In genomic region chr9:96159596-96159995, GRCh38 we compare ENCODE assay signal across 20 cellular contexts.
"Had no signal": no experiment of that assay in that cellular context is flagged by ENCODE, and none has a peak within 500 bp of the region (broad histone marks: within the 10 kb centered on the region; RNA-seq: fewer than 3 reads in every experiment).

No MANE protein-coding gene starts in this region.

- H3K27me3 ChIP-seq: adrenal gland, Peyer's patch had no signal

- H3K36me3 ChIP-seq: adrenal gland, Peyer's patch had no signal

- H3K27ac Mint-ChIP-seq: activated CD8-positive, alpha-beta memory T cell treated with anti-CD3 and anti-CD28 coated beads, Interleukin-2, amount 10 ng/mL, durations not matched to agents 7 days and 5 days; activated naive CD8-positive, alpha-beta T cell treated with anti-CD3 and anti-CD28 coated beads, Interleukin-2, amount 10 ng/mL, durations not matched to agents 7 days and 5 days; T-helper 1 cell treated with Interleukin-12 subunit alpha and Interleukin-12 subunit beta and Interleukin-4 antibody, amounts not matched to agents 30 μg/mL and 1 μg/mL, for 36 hours; WTC11 had no signal

- H3K4me1 ChIP-seq: adrenal gland had no signal

- H3K4me3 Mint-ChIP-seq: activated CD8-positive, alpha-beta memory T cell treated with anti-CD3 and anti-CD28 coated beads, Interleukin-2, amount 10 ng/mL, durations not matched to agents 7 days and 5 days; activated naive CD8-positive, alpha-beta T cell treated with anti-CD3 and anti-CD28 coated beads, Interleukin-2, amount 10 ng/mL, durations not matched to agents 7 days and 5 days; T-helper 1 cell treated with Interleukin-12 subunit alpha and Interleukin-12 subunit beta and Interleukin-4 antibody, amounts not matched to agents 30 μg/mL and 1 μg/mL, for 36 hours; WTC11 had no signal

- H3K9me3 ChIP-seq: adrenal gland, Peyer's patch had no signal

- DNase-seq: activated CD4-positive, alpha-beta T cell treated with anti-CD3 and anti-CD28 coated beads for 48 hours; activated CD4-positive, alpha-beta T cell treated with anti-CD3 and anti-CD28 coated beads, Interleukin-2, amount 50 U/mL, for 48 hours; activated CD4-positive, CD25-positive, alpha-beta regulatory T cell treated with anti-CD3 and anti-CD28 coated beads, Interleukin-2, amount 50 U/mL, for 72 hours; activated CD8-positive, alpha-beta memory T cell treated with anti-CD3 and anti-CD28 coated beads, Interleukin-2, amount 10 ng/mL, durations not matched to agents 7 days and 5 days; activated naive CD4-positive, alpha-beta T cell treated with anti-CD3 and anti-CD28 coated beads, Interleukin-2, amount 50 U/mL, for 16 hours; activated naive CD8-positive, alpha-beta T cell treated with anti-CD3 and anti-CD28 coated beads, Interleukin-2, amount 10 ng/mL, durations not matched to agents 7 days and 5 days; adrenal gland; anterior cingulate cortex; cerebellar nuclear complex; NCI-H1048; NCI-H146; NCI-H187 treated with DMSO at 0.1 percent for 48 hours; NCI-H2081 treated with DMSO at 0.1 percent for 48 hours; NCI-H446; NCI-H524; SHP77 had no signal

- H3K4me3 ChIP-seq: adrenal gland, Peyer's patch had no signal

- H3K27ac ChIP-seq: RWPE1 had no signal

- H3K9me3 Mint-ChIP-seq: T-helper 1 cell treated with Interleukin-12 subunit alpha and Interleukin-12 subunit beta and Interleukin-4 antibody, amounts not matched to agents 30 μg/mL and 1 μg/mL, for 36 hours had no signal

- H3K36me3 Mint-ChIP-seq: activated CD8-positive, alpha-beta memory T cell treated with anti-CD3 and anti-CD28 coated beads, Interleukin-2, amount 10 ng/mL, durations not matched to agents 7 days and 5 days; activated naive CD8-positive, alpha-beta T cell treated with anti-CD3 and anti-CD28 coated beads, Interleukin-2, amount 10 ng/mL, durations not matched to agents 7 days and 5 days; WTC11 had no signal
